8 cellular contexts compared by ENCODE assay signal in the genomic region with DNA sequence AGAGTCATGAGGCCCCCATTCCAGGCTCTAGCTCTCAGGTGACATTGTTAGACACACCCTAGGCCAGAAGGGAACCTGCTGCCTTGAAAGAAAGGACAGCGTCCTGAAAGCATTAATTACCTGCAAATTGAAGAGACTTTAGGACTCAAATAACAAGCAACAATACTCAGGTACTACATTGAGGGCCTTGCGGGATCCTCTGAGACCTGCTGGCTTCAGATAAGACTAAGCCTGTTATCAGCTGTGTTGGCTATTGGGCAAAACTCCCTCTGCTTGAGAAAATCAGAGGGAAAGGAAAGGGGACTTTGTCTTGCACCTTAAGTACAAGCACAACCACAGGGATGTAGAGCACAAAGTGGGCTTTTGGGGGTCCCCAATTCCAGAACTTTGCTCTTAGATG. TPM values are rescaled to one million over a fixed set of nuclear protein-coding genes. Genes with fewer than 3 reads are reported as not detected.
"Had no signal": no experiment of that assay in that cellular context is flagged by ENCODE, and none has a peak within 500 bp of the region (broad histone marks: within the 10 kb centered on the region; RNA-seq: fewer than 3 reads in every experiment).

No MANE protein-coding gene starts in this region.

- H3K9ac ChIP-seq: GM23248 had no signal

- H3K27ac ChIP-seq: GM23248, HL-60 had no signal

- DNase-seq: GM23248, H9, HCEC 1CT, KBM-7 had no signal

- H3K9me3 Mint-ChIP-seq: IgD-negative memory B cell had no signal

- H3K4me3 Mint-ChIP-seq: H9, IgD-negative memory B cell had no signal

- ATAC-seq: HepG2 had no signal

- H3K36me3 Mint-ChIP-seq: IgD-negative memory B cell had no signal

- H3K4me3 ChIP-seq: GM23248 had no signal

- H3K27me3 Mint-ChIP-seq: IgD-negative memory B cell had no signal

- H3K27ac Mint-ChIP-seq: H9, IgD-negative memory B cell had no signal

RNA-seq across cellular contexts. Expression of gene DACH2, which starts 45.9 kb away (rescaled TPM):
- total RNA-seq: GM23248, HepG2, HT1080 had no signal
- polyA plus RNA-seq: GM23248, HepG2, IgD-negative memory B cell had no signal
